ENCODE assay signal across 24 cellular contexts in the genomic region with DNA sequence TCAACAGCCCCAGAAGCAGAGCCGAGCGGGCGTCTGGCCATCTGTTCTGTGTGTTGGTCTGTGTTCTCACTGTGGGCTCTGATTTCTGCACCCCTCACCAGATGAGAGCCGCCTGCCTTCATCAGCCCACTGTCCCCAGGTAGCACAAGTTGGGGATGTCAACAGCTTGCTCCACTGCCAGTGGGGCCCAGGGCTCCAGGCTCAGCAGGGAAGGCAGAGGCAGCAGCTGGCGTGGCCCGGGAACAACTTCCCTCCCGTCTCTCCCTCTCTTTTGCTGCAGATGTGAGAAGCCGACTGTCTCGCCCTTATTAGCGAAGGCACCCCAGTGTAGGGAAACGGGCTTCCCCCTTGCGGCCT.
"Had no signal": no experiment of that assay in that cellular context is flagged by ENCODE, and none has a peak within 500 bp of the region (broad histone marks: within the 10 kb centered on the region; RNA-seq: fewer than 3 reads in every experiment).

No MANE protein-coding gene starts in this region.

- H3K4me2 ChIP-seq: smooth muscle cell had no signal

- H3K4me3 ChIP-seq: smooth muscle cell, testis had no signal

- H3K36me3 ChIP-seq: sigmoid colon, vagina had no signal

- H3K27me3 ChIP-seq: testis, vagina had no signal

- ATAC-seq: activated CD8-positive, alpha-beta memory T cell treated with anti-CD3 and anti-CD28 coated beads, Interleukin-2, amount 10 ng/mL, durations not matched to agents 7 days and 5 days; activated CD8-positive, alpha-beta T cell treated with anti-CD3 and anti-CD28 coated beads for 36 hours; activated naive CD8-positive, alpha-beta T cell treated with anti-CD3 and anti-CD28 coated beads, Interleukin-2, amount 50 U/mL, for 24 hours; stimulated activated naive B cell treated with anti-CD40 and anti-IgM and Interleukin-4, amounts not matched to agents 10 μg/mL and 1 μg/mL and 100 μg/mL, for 72 hours had no signal

- H3K4me1 ChIP-seq: testis, vagina had no signal

- H3K9me3 ChIP-seq: sigmoid colon, testis, vagina had no signal

- DNase-seq: activated CD4-positive, alpha-beta T cell treated with anti-CD3 and anti-CD28 coated beads, Interleukin-2, amount 10 ng/mL, durations not matched to agents 7 days and 5 days; activated CD4-positive, CD25-positive, alpha-beta regulatory T cell treated with anti-CD3 and anti-CD28 coated beads, Interleukin-2, amount 50 U/mL, for 72 hours; activated CD8-positive, alpha-beta memory T cell treated with anti-CD3 and anti-CD28 coated beads, Interleukin-2, amount 10 ng/mL, durations not matched to agents 7 days and 5 days; activated CD8-positive, alpha-beta T cell treated with anti-CD3 and anti-CD28 coated beads for 36 hours; activated gamma-delta T cell; activated naive CD4-positive, alpha-beta T cell treated with anti-CD3 and anti-CD28 coated beads, Interleukin-2, amount 50 U/mL, for 16 hours; activated naive CD8-positive, alpha-beta T cell treated with anti-CD3 and anti-CD28 coated beads, Interleukin-2, amount 50 U/mL, for 24 hours; activated T-cell treated with anti-CD3 and anti-CD28 coated beads for 4 hours; anterior cingulate cortex; effector CD8-positive, alpha-beta T cell; foreskin melanocyte; hippocampal formation; kidney glomerular epithelial cell; mesenchymal stem cell; nucleus accumbens; sigmoid colon; stimulated activated CD4-positive, alpha-beta T cell treated with anti-CD3 and anti-CD28 coated beads, Interleukin-15, amount 100 ng/mL, for 24 hours; stimulated activated CD8-positive, alpha-beta memory T cell treated with anti-CD3 and anti-CD28 coated beads, Interleukin-4, amount 100 ng/mL, for 48 hours; stimulated activated naive B cell treated with anti-CD40 and anti-IgM and Interleukin-4, amounts not matched to agents 10 μg/mL and 1 μg/mL and 100 μg/mL, for 72 hours; testis; trophoblast cell had no signal

- H3K27ac ChIP-seq: sigmoid colon, testis, vagina, VCaP had no signal
